In the genomic region with DNA sequence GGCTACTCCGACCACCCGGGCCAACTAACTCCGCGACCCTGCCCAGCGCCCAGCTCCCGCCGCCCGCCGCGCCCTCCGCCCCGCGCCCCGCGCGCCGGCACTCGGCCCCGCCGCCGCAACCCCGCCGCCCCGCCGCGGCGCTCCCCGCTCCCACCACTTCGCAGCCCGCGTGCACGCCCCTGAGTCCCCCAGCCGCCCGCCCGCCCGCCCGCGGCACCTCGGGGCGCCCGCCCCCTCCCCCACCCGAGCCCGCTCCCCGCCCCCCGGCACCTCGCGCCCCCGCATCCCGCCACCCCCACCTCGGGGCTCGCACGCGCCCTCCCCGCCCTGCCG, we compare ENCODE assay signal across 9 cellular contexts. TPM values are rescaled to one million over a fixed set of nuclear protein-coding genes. Genes with fewer than 3 reads are reported as not detected.
DNase-seq lines count a peak whose midpoint lies in the region; ATAC-seq and TF ChIP-seq lines count a peak whose summit lies in the region.
"Had no signal": no experiment of that assay in that cellular context is flagged by ENCODE, and none has a peak within 500 bp of the region (broad histone marks: within the 10 kb centered on the region; RNA-seq: fewer than 3 reads in every experiment).

No MANE protein-coding gene starts in this region.

- H3K9me3 Mint-ChIP-seq in activated naive CD4-positive, alpha-beta T cell treated with anti-CD3 and anti-CD28 coated beads, Interleukin-2, amount 10 ng/mL, durations not matched to agents 7 days and 5 days = no peaks in the 10 kb centered on the region

- no peak for TF ChIP-seq EP300 in tibial nerve (IDR thresholded peaks at IDR 0.05)

- no peak for DNase-seq in activated naive CD4-positive, alpha-beta T cell treated with anti-CD3 and anti-CD28 coated beads, Interleukin-2, amount 10 ng/mL, durations not matched to agents 7 days and 5 days
- no peak for DNase-seq in activated naive CD4-positive, alpha-beta T cell (lab: John Stamatoyannopoulos, UW)
- DNase-seq in adipocyte (ENCODE audit: low read depth) = peak; percentile 48
- no peak for DNase-seq in tibial nerve (ENCODE audit: low spot score in 2 of 2)
- DNase-seq in NCI-H1694 treated with DMSO at 0.1 percent for 48 hours (lab: John Stamatoyannopoulos, UW) = no peak
- DNase-seq: cerebellar nuclear complex had no signal

- no peak overlapping the region for H3K27ac Mint-ChIP-seq in activated naive CD4-positive, alpha-beta T cell treated with anti-CD3 and anti-CD28 coated beads, Interleukin-2, amount 10 ng/mL, durations not matched to agents 7 days and 5 days

- H3K27ac ChIP-seq in liver (ENCODE audit: low read depth in 1 of 2, low read length in 2 of 2) (peak overlapping the region in 1 of 2 donors; percentile 56), tibial nerve (peak overlapping the region; percentile 53 to 89 (median 80))

- ATAC-seq in GM21619 (IDR thresholded peaks at IDR 0.05; ENCODE audit: unreplicated experiment) (no peak), HG02938 (IDR thresholded peaks at IDR 0.05; ENCODE audit: unreplicated experiment) (no peak)

- 2% methylated on average over 54 of the region's 55 CpGs for WGBS in liver
- 0% methylated on average over 1 of the region's 55 CpGs; no CpG with 5 or more reads in 1 of the 2 donors for WGBS in tibial nerve, 2 donors

- H3K36me3 ChIP-seq in adipocyte (ENCODE audit: control insufficient read depth, insufficient read depth, low read length, severe bottlenecking) (no peaks in the 10 kb centered on the region), liver (ENCODE audit: control insufficient read depth in 4 of 4, insufficient read depth in 3 of 4, low read depth in 1 of 4, low read length in 3 of 4) (no peaks in the 10 kb centered on the region), tibial nerve (no peaks in the 10 kb centered on the region)

- peaks cover 11% of the 10 kb centered on the region for H3K4me1 Mint-ChIP-seq in activated naive CD4-positive, alpha-beta T cell treated with anti-CD3 and anti-CD28 coated beads, Interleukin-2, amount 10 ng/mL, durations not matched to agents 7 days and 5 days

- H3K36me3 Mint-ChIP-seq in activated naive CD4-positive, alpha-beta T cell treated with anti-CD3 and anti-CD28 coated beads, Interleukin-2, amount 10 ng/mL, durations not matched to agents 7 days and 5 days = no peaks in the 10 kb centered on the region

- TF ChIP-seq POLR2A in tibial nerve (IDR thresholded peaks at IDR 0.05) = no peak

- peak overlapping the region; percentile 26 for H3K4me3 Mint-ChIP-seq in activated naive CD4-positive, alpha-beta T cell treated with anti-CD3 and anti-CD28 coated beads, Interleukin-2, amount 10 ng/mL, durations not matched to agents 7 days and 5 days

- H3K27me3 ChIP-seq in adipocyte (replicated peaks; ENCODE audit: control insufficient read depth, insufficient read depth, low read length) = no peaks in the 10 kb centered on the region
- no peaks in the 10 kb centered on the region for H3K27me3 ChIP-seq in liver (ENCODE audit: control insufficient read depth in 4 of 4, insufficient read depth in 4 of 4, low read length in 3 of 4)
- H3K27me3 ChIP-seq in tibial nerve = no peaks in the 10 kb centered on the region

- H3K9ac ChIP-seq in adipocyte (ENCODE audit: low read length) = no peak overlapping the region
- no peak overlapping the region for H3K9ac ChIP-seq in liver (ENCODE audit: low read depth in 1 of 2, low read length in 2 of 2)

- H3K27me3 Mint-ChIP-seq in activated naive CD4-positive, alpha-beta T cell treated with anti-CD3 and anti-CD28 coated beads, Interleukin-2, amount 10 ng/mL, durations not matched to agents 7 days and 5 days = peaks cover 37% of the 10 kb centered on the region

- TF ChIP-seq RAD21 in liver (IDR thresholded peaks at IDR 0.05) = no peak

- CTCF ChIA-PET in activated naive CD4-positive, alpha-beta T cell treated with anti-CD3 and anti-CD28 coated beads, Interleukin-2, amount 10 ng/mL, durations not matched to agents 7 days and 5 days (lab: Charles Lee) = no interaction called here

- H3K4me3 ChIP-seq in adipocyte (ENCODE audit: low read length) (no peak overlapping the region), liver (ENCODE audit: low read depth in 1 of 3, low read length in 3 of 3) (peak overlapping the region in 2 of 3 donors; percentile 34 to 100), tibial nerve (peak overlapping the region; percentile 71 to 97 (median 79))

- H3K9me3 ChIP-seq in adipocyte (ENCODE audit: control insufficient read depth, low read length) (no peaks in the 10 kb centered on the region), liver (ENCODE audit: control insufficient read depth in 4 of 4, low read length in 3 of 4) (no peaks in the 10 kb centered on the region), tibial nerve (no peaks in the 10 kb centered on the region)

- TF ChIP-seq CTCF in liver (IDR thresholded peaks at IDR 0.05; ENCODE audit: low read depth, low read length, missing input control) = no peak
- no peak for TF ChIP-seq CTCF in tibial nerve (IDR thresholded peaks at IDR 0.05)

- H3K4me1 ChIP-seq in adipocyte (ENCODE audit: control insufficient read depth, insufficient read depth, low read length) (peaks cover 25% of the 10 kb centered on the region), liver (ENCODE audit: control insufficient read depth in 4 of 4, insufficient read depth in 4 of 4, low read length in 3 of 4) (peaks cover 0 to 22% (median 15%) of the 10 kb centered on the region in 4 donors), tibial nerve (peaks cover 0 to 55% (median 3%) of the 10 kb centered on the region in 4 donors)

TF ChIP-seq in liver, 16 proteins besides CTCF, POLR2A, EP300 and RAD21:
- TF ChIP-seq HNF4A (conservative IDR thresholded peaks at IDR 0.05) = no peak
- TF ChIP-seq NR2F2 (IDR thresholded peaks at IDR 0.05) = no peak
- TF ChIP-seq, protein P1, sequence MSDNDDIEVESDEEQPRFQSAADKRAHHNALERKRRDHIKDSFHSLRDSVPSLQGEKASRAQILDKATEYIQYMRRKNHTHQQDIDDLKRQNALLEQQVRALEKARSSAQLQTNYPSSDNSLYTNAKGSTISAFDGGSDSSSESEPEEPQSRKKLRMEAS (IDR thresholded peaks at IDR 0.05) = no peak
- TF ChIP-seq, protein P2, sequence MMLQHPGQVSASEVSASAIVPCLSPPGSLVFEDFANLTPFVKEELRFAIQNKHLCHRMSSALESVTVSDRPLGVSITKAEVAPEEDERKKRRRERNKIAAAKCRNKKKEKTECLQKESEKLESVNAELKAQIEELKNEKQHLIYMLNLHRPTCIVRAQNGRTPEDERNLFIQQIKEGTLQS (IDR thresholded peaks at IDR 0.05) = no peak
- no peak for TF ChIP-seq GABPA (IDR thresholded peaks at IDR 0.05 in 1 of 2, conservative IDR thresholded peaks at IDR 0.05 in 1 of 2)
- no peak for TF ChIP-seq FOXA2 (IDR thresholded peaks at IDR 0.05)
- no peak for TF ChIP-seq SP1 (IDR thresholded peaks at IDR 0.05)
- TF ChIP-seq HNF4G (IDR thresholded peaks at IDR 0.05) = no peak
- TF ChIP-seq, protein P3, sequence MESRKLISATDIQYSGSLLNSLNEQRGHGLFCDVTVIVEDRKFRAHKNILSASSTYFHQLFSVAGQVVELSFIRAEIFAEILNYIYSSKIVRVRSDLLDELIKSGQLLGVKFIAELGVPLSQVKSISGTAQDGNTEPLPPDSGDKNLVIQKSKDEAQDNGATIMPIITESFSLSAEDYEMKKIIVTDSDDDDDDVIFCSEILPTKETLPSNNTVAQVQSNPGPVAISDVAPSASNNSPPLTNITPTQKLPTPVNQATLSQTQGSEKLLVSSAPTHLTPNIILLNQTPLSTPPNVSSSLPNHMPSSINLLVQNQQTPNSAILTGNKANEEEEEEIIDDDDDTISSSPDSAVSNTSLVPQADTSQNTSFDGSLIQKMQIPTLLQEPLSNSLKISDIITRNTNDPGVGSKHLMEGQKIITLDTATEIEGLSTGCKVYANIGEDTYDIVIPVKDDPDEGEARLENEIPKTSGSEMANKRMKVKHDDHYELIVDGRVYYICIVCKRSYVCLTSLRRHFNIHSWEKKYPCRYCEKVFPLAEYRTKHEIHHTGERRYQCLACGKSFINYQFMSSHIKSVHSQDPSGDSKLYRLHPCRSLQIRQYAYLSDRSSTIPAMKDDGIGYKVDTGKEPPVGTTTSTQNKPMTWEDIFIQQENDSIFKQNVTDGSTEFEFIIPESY (IDR thresholded peaks at IDR 0.05) = no peak
- no peak for TF ChIP-seq RXRA (IDR thresholded peaks at IDR 0.05)
- TF ChIP-seq JUND (IDR thresholded peaks at IDR 0.05) = no peak

RNA-seq across cellular contexts. Expression of a gene that starts 0.6 kb away (rescaled TPM):
- total RNA-seq in liver (10 to 100 TPM in 1 of 2 donors, 1 to 10 TPM in 1; 2.7 to 17.8 TPM), tibial nerve (10 to 100 TPM in 3 of 4 donors, 1 to 10 TPM in 1; 6.9 to 17.5 (median 10.7) TPM)
- polyA plus RNA-seq in liver = 1 to 10 TPM; 3.9 to 4.1 TPM
